ENCODE assay signal across 8 cellular contexts in genomic region chr14:75259510-75259855, GRCh38. TPM values are rescaled to one million over a fixed set of nuclear protein-coding genes. Genes with fewer than 3 reads are reported as not detected.
DNase-seq lines count a peak whose midpoint lies in the region; ATAC-seq, FAIRE-seq and TF ChIP-seq lines count a peak whose summit lies in the region.

No MANE protein-coding gene starts in this region.

- no peak for TF ChIP-seq CTCF in bronchial epithelial cell (IDR thresholded peaks at IDR 0.05; ENCODE audit: insufficient read depth, low read length, severe bottlenecking)
- no peak for TF ChIP-seq CTCF in lung (IDR thresholded peaks at IDR 0.05; ENCODE audit: control extremely low read depth, extremely low read depth)
- no peak for TF ChIP-seq CTCF in type B pancreatic cell (conservative IDR thresholded peaks at IDR 0.05)

- H3K36me3 Mint-ChIP-seq in type B pancreatic cell: no peaks in the 10 kb centered on the region

- peak overlapping the region; percentile 99 for H3K27ac Mint-ChIP-seq in type B pancreatic cell

- peak; percentile 41 for DNase-seq in DMS153 (lab: John Stamatoyannopoulos, UW)
- DNase-seq in DMS153 treated with DMSO at 0.1 percent for 48 hours (lab: John Stamatoyannopoulos, UW; ENCODE audit: unreplicated experiment): no peak
- peak; percentile 85 for DNase-seq in NCI-H2171 treated with DMSO at 0.1 percent for 48 hours (lab: John Stamatoyannopoulos, UW)
- peak; percentile 36 for DNase-seq in bronchial epithelial cell (ENCODE audit: low read depth)
- DNase-seq in lung (ENCODE audit: low spot score): no peak
- no peak for DNase-seq in type B pancreatic cell (ENCODE audit: extremely low spot score, unreplicated experiment)
- no peak for DNase-seq in stimulated activated CD4-positive, alpha-beta T cell treated with anti-CD3 and anti-CD28 coated beads, Interleukin-15, amount 100 ng/mL, for 24 hours

- H3K4me1 ChIP-seq in lung (ENCODE audit: control insufficient read depth in 2 of 2, insufficient read depth in 2 of 2, low read length in 2 of 2): peaks cover 4 to 5% of the 10 kb centered on the region in 2 donors

- ATAC-seq in lung (ENCODE audit: insufficient read depth, low FRiP score) (no peak), HG03025 (IDR thresholded peaks at IDR 0.05; ENCODE audit: low FRiP score, unreplicated experiment) (no peak)

- H3K36me3 ChIP-seq in bronchial epithelial cell (ENCODE audit: control insufficient read depth, insufficient read depth, low read length) (no peaks in the 10 kb centered on the region), lung (ENCODE audit: control insufficient read depth in 2 of 2, insufficient read depth in 2 of 2, low read length in 2 of 2) (no peaks in the 10 kb centered on the region)

- H3K27me3 ChIP-seq in bronchial epithelial cell (ENCODE audit: control insufficient read depth, insufficient read depth, low read length): no peaks in the 10 kb centered on the region
- no peaks in the 10 kb centered on the region for H3K27me3 ChIP-seq in lung (ENCODE audit: control insufficient read depth, insufficient read depth)

- peak overlapping the region; percentile 87 to 99 for H3K27ac ChIP-seq in lung (ENCODE audit: low read depth in 1 of 2, low read length in 1 of 2)

- no peak for FAIRE-seq in bronchial epithelial cell (lab: Jason Lieb, UNC)

- H3K9me3 ChIP-seq in lung (ENCODE audit: control insufficient read depth in 2 of 2, insufficient read depth in 1 of 2, low read length in 1 of 2): peaks cover 0 to 1% of the 10 kb centered on the region in 2 donors

- WGBS in lung, 2 donors: 8% methylated on average over 7 of the region's 7 CpGs

- H3K4me1 Mint-ChIP-seq in type B pancreatic cell (ENCODE audit: unreplicated experiment): peaks cover 42% of the 10 kb centered on the region

- no peaks in the 10 kb centered on the region for H3K27me3 Mint-ChIP-seq in type B pancreatic cell

- H3K4me3 Mint-ChIP-seq in type B pancreatic cell: peak overlapping the region; percentile 91

- H3K4me3 ChIP-seq in bronchial epithelial cell (ENCODE audit: low read depth, low read length) (peak overlapping the region; percentile 36), lung (peak overlapping the region; percentile 16)

- H3K9me3 Mint-ChIP-seq in type B pancreatic cell: no peaks in the 10 kb centered on the region

RNA-seq across cellular contexts. Expression of gene FOS, which starts 19.1 kb away (rescaled TPM):
- total RNA-seq in bronchial epithelial cell: 131 and 143 TPM in 2 replicates
- total RNA-seq in lung: 100 to 1,000 TPM in 1 of 2 donors, 10 to 100 TPM in 1; 63.7 to 123 TPM
- polyA plus RNA-seq in lung: 100 to 1,000 TPM; 139 to 879 TPM
- 214 and 974 TPM in 2 replicates for total RNA-seq in type B pancreatic cell (ENCODE audit: low replicate concordance)

Comparison
In these comparisons a context has a peak if more than half of its experiments do, and no peak if none do; other contexts are left out.
1. DNase-seq: peak in DMS153 (single experiment), NCI-H2171 treated with DMSO at 0.1 percent for 48 hours (single experiment) and bronchial epithelial cell (single experiment); none in DMS153 treated with DMSO at 0.1 percent for 48 hours (single experiment), lung (single experiment), type B pancreatic cell (single experiment) and stimulated activated CD4-positive, alpha-beta T cell treated with anti-CD3 and anti-CD28 coated beads, Interleukin-15, amount 100 ng/mL, for 24 hours (single experiment).